8 cellular contexts compared by ENCODE assay signal in the genomic region with DNA sequence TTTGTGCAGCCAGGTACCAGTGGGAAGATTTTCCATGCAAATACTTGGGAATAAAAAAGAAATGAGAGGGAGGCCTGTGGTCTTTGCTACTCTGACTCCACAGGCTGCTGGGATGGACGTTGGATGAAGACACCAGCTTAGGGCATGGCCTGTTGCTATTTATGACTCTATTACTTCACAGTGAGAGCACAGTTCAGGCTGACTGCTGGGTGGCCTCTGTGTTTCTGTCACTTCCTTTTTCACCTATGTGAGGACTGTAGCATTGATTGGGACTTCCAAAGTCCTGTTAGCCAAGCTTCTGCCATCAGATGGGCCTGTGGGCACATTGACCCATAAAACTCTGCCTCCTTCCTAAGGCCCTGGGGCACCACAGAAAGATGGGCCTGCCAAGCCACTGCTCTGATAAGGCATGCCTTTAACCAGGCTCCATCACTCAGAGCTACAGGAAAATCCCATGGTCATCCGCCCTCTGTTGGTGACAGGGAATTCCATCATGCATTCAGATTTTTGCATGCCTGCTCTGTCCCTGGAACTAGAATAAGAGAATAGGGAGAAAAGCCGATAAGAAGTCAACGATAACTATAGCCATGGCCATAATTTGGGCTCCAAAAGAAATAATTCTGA.
DNase-seq lines count a peak whose midpoint lies in the region; ATAC-seq and TF ChIP-seq lines count a peak whose summit lies in the region.

No MANE protein-coding gene starts in this region.

- no peak overlapping the region for H3K9ac ChIP-seq in liver (ENCODE audit: low read depth in 1 of 2, low read length in 2 of 2)

- TF ChIP-seq RAD21 in liver (IDR thresholded peaks at IDR 0.05), result peak; percentile 23 to 63

- no peaks in the 10 kb centered on the region for H3K9me3 ChIP-seq in liver (ENCODE audit: control insufficient read depth in 4 of 4, low read length in 3 of 4)

- H3K27me3 ChIP-seq in liver (ENCODE audit: control insufficient read depth in 4 of 4, insufficient read depth in 4 of 4, low read length in 3 of 4), result no peaks in the 10 kb centered on the region

- H3K27ac ChIP-seq in liver (ENCODE audit: low read depth in 1 of 2, low read length in 2 of 2), result no peak overlapping the region

- POLR2A ChIA-PET in activated CD4-positive, alpha-beta memory T cell treated with anti-CD3 and anti-CD28 coated beads, Interleukin-2, amount 10 ng/mL, durations not matched to agents 7 days and 5 days (lab: Charles Lee), result no interaction called here

- H3K27ac Mint-ChIP-seq in Calu3 (ENCODE audit: unreplicated experiment) (no peak overlapping the region), HFFc6 (peak overlapping the region; percentile 50; the same call in 1 of the 2 replicates)
- H3K27ac Mint-ChIP-seq in activated CD4-positive, alpha-beta memory T cell treated with anti-CD3 and anti-CD28 coated beads, Interleukin-2, amount 10 ng/mL, durations not matched to agents 7 days and 5 days, result peak overlapping the region; percentile 0

- BruUV-seq in Calu3 (replicated peaks; lab: Mats Ljungman, UMichigan), result no TSS peak

- CTCF ChIA-PET in Calu3 (lab: Charles Lee), result no interaction called here
- CTCF ChIA-PET in activated CD4-positive, alpha-beta memory T cell treated with anti-CD3 and anti-CD28 coated beads, Interleukin-2, amount 10 ng/mL, durations not matched to agents 7 days and 5 days (lab: Charles Lee), result interaction anchor here (1.3 kb wide), 2 partner anchors 28 to 46 kb away, joined by 3 read pairs; no protein-coding TSS in a partner anchor

- DNase-seq in Calu3, result peak; percentile 22
- DNase-seq in HFFc6, result peak; percentile 53
- DNase-seq in activated CD4-positive, alpha-beta memory T cell treated with anti-CD3 and anti-CD28 coated beads, Interleukin-2, amount 10 ng/mL, durations not matched to agents 7 days and 5 days, result no peak
- no peak for DNase-seq in stimulated activated naive CD4-positive, alpha-beta T cell treated with Interleukin-2 at 50 U/mL for 16 hours (lab: John Stamatoyannopoulos, UW)
- DNase-seq in GM19238 (ENCODE audit: insufficient read length, low spot score), result no peak

- H3K36me3 Mint-ChIP-seq in Calu3 (ENCODE audit: insufficient read depth, unreplicated experiment) (no peaks in the 10 kb centered on the region), HFFc6 (ENCODE audit: low read depth) (peaks cover 39% of the 10 kb centered on the region)
- H3K36me3 Mint-ChIP-seq in activated CD4-positive, alpha-beta memory T cell treated with anti-CD3 and anti-CD28 coated beads, Interleukin-2, amount 10 ng/mL, durations not matched to agents 7 days and 5 days (ENCODE audit: low read depth), result peaks cover 88% of the 10 kb centered on the region

- no peak for ATAC-seq in GM21737 (IDR thresholded peaks at IDR 0.05; ENCODE audit: unreplicated experiment)
- no peak for ATAC-seq in GM18873 (IDR thresholded peaks at IDR 0.05; ENCODE audit: low FRiP score, unreplicated experiment)

- WGBS in liver, result 70% methylated on average over 4 of the region's 4 CpGs

- H3K9me3 Mint-ChIP-seq in Calu3 (ENCODE audit: low read depth, unreplicated experiment) (no peaks in the 10 kb centered on the region), HFFc6 (no peaks in the 10 kb centered on the region)
- no peaks in the 10 kb centered on the region for H3K9me3 Mint-ChIP-seq in activated CD4-positive, alpha-beta memory T cell treated with anti-CD3 and anti-CD28 coated beads, Interleukin-2, amount 10 ng/mL, durations not matched to agents 7 days and 5 days

- H3K4me3 ChIP-seq in liver (ENCODE audit: low read depth in 1 of 3, low read length in 3 of 3), result no peak overlapping the region

- intact Hi-C loops in Calu3 (cut with micrococcal nuclease; ENCODE audit: unreplicated experiment), result no loop called here

- H3K4me1 Mint-ChIP-seq in Calu3 (ENCODE audit: low read depth, unreplicated experiment) (no peaks in the 10 kb centered on the region), HFFc6 (ENCODE audit: low read depth) (peaks cover 61% of the 10 kb centered on the region)
- peaks cover 32% of the 10 kb centered on the region for H3K4me1 Mint-ChIP-seq in activated CD4-positive, alpha-beta memory T cell treated with anti-CD3 and anti-CD28 coated beads, Interleukin-2, amount 10 ng/mL, durations not matched to agents 7 days and 5 days

- H3K4me1 ChIP-seq in liver (ENCODE audit: control insufficient read depth in 4 of 4, insufficient read depth in 4 of 4, low read length in 3 of 4), result no peaks in the 10 kb centered on the region

- H3K36me3 ChIP-seq in liver (ENCODE audit: control insufficient read depth in 4 of 4, insufficient read depth in 3 of 4, low read depth in 1 of 4, low read length in 3 of 4), result no peaks in the 10 kb centered on the region

- H3K4me3 Mint-ChIP-seq in Calu3 (ENCODE audit: low read depth, unreplicated experiment), result no peak overlapping the region
- no peak overlapping the region for H3K4me3 Mint-ChIP-seq in HFFc6
- H3K4me3 Mint-ChIP-seq in activated CD4-positive, alpha-beta memory T cell treated with anti-CD3 and anti-CD28 coated beads, Interleukin-2, amount 10 ng/mL, durations not matched to agents 7 days and 5 days, result no peak overlapping the region

- H3K27me3 Mint-ChIP-seq in Calu3 (ENCODE audit: unreplicated experiment) (peaks cover 15% of the 10 kb centered on the region), HFFc6 (ENCODE audit: insufficient read depth) (no peaks in the 10 kb centered on the region)
- H3K27me3 Mint-ChIP-seq in activated CD4-positive, alpha-beta memory T cell treated with anti-CD3 and anti-CD28 coated beads, Interleukin-2, amount 10 ng/mL, durations not matched to agents 7 days and 5 days, result no peaks in the 10 kb centered on the region

- TF ChIP-seq CTCF in Calu3 (IDR thresholded peaks at IDR 0.05; ENCODE audit: unreplicated experiment) (no peak), HFFc6 (IDR thresholded peaks at IDR 0.05) (peak; percentile 82), liver (IDR thresholded peaks at IDR 0.05; ENCODE audit: low read depth, low read length, missing input control) (peak; percentile 28)

TF ChIP-seq in liver, 16 proteins besides CTCF, POLR2A, EP300 and RAD21:
- TF ChIP-seq HNF4A (conservative IDR thresholded peaks at IDR 0.05) (peak in 1 of 2 donors; percentile 23), JUND (IDR thresholded peaks at IDR 0.05) (no peak)

Comparison
In these comparisons a context has a peak if more than half of its experiments do, and no peak if none do; other contexts are left out.
1. DNase-seq: peak in Calu3 (single experiment) and HFFc6 (single experiment); none in activated CD4-positive, alpha-beta memory T cell treated with anti-CD3 and anti-CD28 coated beads, Interleukin-2, amount 10 ng/mL, durations not matched to agents 7 days and 5 days (single experiment), stimulated activated naive CD4-positive, alpha-beta T cell treated with Interleukin-2 at 50 U/mL for 16 hours (single experiment) and GM19238 (single experiment).